ENCODE assay signal across 23 cellular contexts in the genomic region with DNA sequence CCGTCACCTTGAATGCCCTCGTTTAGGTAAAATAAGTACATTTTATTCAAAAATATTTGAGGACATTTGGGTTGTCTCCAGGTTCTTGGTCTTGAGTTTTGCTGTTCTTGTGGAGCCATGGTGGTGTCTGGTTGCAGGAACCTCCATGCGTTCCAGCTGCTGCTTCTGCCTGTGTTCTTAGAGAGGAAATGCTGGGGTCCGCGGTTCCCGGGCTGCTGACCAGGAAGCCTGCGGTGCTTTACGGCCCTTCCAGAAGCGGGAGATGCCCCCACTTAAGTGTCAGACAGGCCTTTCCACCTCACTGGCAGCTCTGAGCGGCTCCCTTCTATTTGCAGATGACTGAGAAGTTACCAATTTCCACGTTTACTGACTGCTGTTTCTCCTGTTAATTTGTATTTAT.
DNase-seq lines count a peak whose midpoint lies in the region; ATAC-seq and TF ChIP-seq lines count a peak whose summit lies in the region.
"Had no signal": no experiment of that assay in that cellular context is flagged by ENCODE, and none has a peak within 500 bp of the region (broad histone marks: within the 10 kb centered on the region; RNA-seq: fewer than 3 reads in every experiment).

No MANE protein-coding gene starts in this region.

- no peak for TF ChIP-seq POLR2A in upper lobe of left lung (IDR thresholded peaks at IDR 0.05)

- H3K4me3 Mint-ChIP-seq in activated CD4-positive, alpha-beta T cell treated with anti-CD3 and anti-CD28 coated beads, Interleukin-2, amount 10 ng/mL, durations not matched to agents 7 days and 5 days, result no peak overlapping the region
- H3K4me3 Mint-ChIP-seq: CD4-positive, CD25-positive, alpha-beta regulatory T cell had no signal

- POLR2A ChIA-PET in activated CD4-positive, alpha-beta T cell treated with anti-CD3 and anti-CD28 coated beads, Interleukin-2, amount 10 ng/mL, durations not matched to agents 7 days and 5 days (lab: Charles Lee), result no interaction called here

- H3K9me3 Mint-ChIP-seq in activated CD4-positive, alpha-beta T cell treated with anti-CD3 and anti-CD28 coated beads, Interleukin-2, amount 10 ng/mL, durations not matched to agents 7 days and 5 days, result no peaks in the 10 kb centered on the region
- H3K9me3 Mint-ChIP-seq: activated T-helper 2 cell treated with anti-CD3 and anti-CD28 coated beads, Interferon-gamma antibody, Interleukin-2, Interleukin-4, amounts not matched to agents 10 μg/mL and 5 μg/mL and 100 μg/mL, durations not matched to agents 14 hours and 24 hours and 36 hours; CD4-positive, CD25-positive, alpha-beta regulatory T cell had no signal

- H2AFZ ChIP-seq in mesenchymal stem cell (ENCODE audit: low read depth, low read length) (no peak overlapping the region), neuronal stem cell (ENCODE audit: low read length) (no peak overlapping the region)

- no peak overlapping the region for H2BK15ac ChIP-seq in mesenchymal stem cell (ENCODE audit: low read depth, poor library complexity, severe bottlenecking)
- H2BK15ac ChIP-seq in neuronal stem cell (ENCODE audit: low read length), result no peak overlapping the region

- no peak overlapping the region for H3K23ac ChIP-seq in mesenchymal stem cell (ENCODE audit: low read length in 2 of 2)
- H3K23ac ChIP-seq in neuronal stem cell (ENCODE audit: low read depth, low read length, poor library complexity), result no peak overlapping the region

- H3K9ac ChIP-seq in mesenchymal stem cell (ENCODE audit: low read length) (no peak overlapping the region), neuronal stem cell (ENCODE audit: low read depth, low read length, poor library complexity) (no peak overlapping the region)

- H2BK120ac ChIP-seq in mesenchymal stem cell (ENCODE audit: low read depth, low read length) (peak overlapping the region; percentile 64), neuronal stem cell (ENCODE audit: low read depth, low read length) (no peak overlapping the region)

- TF ChIP-seq CTCF in astrocyte of the spinal cord (IDR thresholded peaks at IDR 0.05; ENCODE audit: low read depth, low read length), result no peak
- TF ChIP-seq CTCF in upper lobe of left lung (IDR thresholded peaks at IDR 0.05), result no peak

- CTCF ChIA-PET in activated CD4-positive, alpha-beta T cell treated with anti-CD3 and anti-CD28 coated beads, Interleukin-2, amount 10 ng/mL, durations not matched to agents 7 days and 5 days (lab: Charles Lee), result no interaction called here

- H3K4me3 ChIP-seq in astrocyte of the spinal cord (ENCODE audit: low read depth, low read length), result no peak overlapping the region
- H3K4me3 ChIP-seq in mesenchymal stem cell (ENCODE audit: insufficient read depth in 1 of 2, low read depth in 1 of 2, low read length in 2 of 2), result no peak overlapping the region
- no peak overlapping the region for H3K4me3 ChIP-seq in upper lobe of left lung
- no peak overlapping the region for H3K4me3 ChIP-seq in neuronal stem cell (ENCODE audit: low read length in 2 of 2)
- H3K4me3 ChIP-seq: heart right ventricle, Peyer's patch, testis had no signal

- peak overlapping the region; percentile 87 for H3K27ac Mint-ChIP-seq in activated CD4-positive, alpha-beta T cell treated with anti-CD3 and anti-CD28 coated beads, Interleukin-2, amount 10 ng/mL, durations not matched to agents 7 days and 5 days

- H4K8ac ChIP-seq in mesenchymal stem cell (ENCODE audit: low read length) (peak overlapping the region; percentile 8), neuronal stem cell (ENCODE audit: low read depth, low read length) (no peak overlapping the region)

- H3K36me3 ChIP-seq in mesenchymal stem cell (ENCODE audit: control insufficient read depth in 1 of 2, insufficient read depth in 2 of 2, low read depth in 1 of 2, low read length in 2 of 2) (peaks cover 0 to 24% of the 10 kb centered on the region in 2 experiments), upper lobe of left lung (peaks cover 0 to 3% (median 0%) of the 10 kb centered on the region in 4 donors), neuronal stem cell (replicated peaks in 1 of 2; ENCODE audit: control insufficient read depth in 2 of 2, insufficient read depth in 2 of 2, low read length in 2 of 2) (peaks cover 8% of the 10 kb centered on the region in 2 donors)
- H3K36me3 ChIP-seq: heart right ventricle, WERI-Rb-1 had no signal

- H2BK5ac ChIP-seq in mesenchymal stem cell (ENCODE audit: low read depth, low read length, poor library complexity, severe bottlenecking) (no peak overlapping the region), neuronal stem cell (ENCODE audit: low read length) (no peak overlapping the region)

- H3K27me3 ChIP-seq in mesenchymal stem cell (ENCODE audit: control insufficient read depth in 1 of 2, insufficient read depth in 1 of 2, low read length in 2 of 2), result no peaks in the 10 kb centered on the region
- H3K27me3 ChIP-seq in upper lobe of left lung, result no peaks in the 10 kb centered on the region
- no peaks in the 10 kb centered on the region for H3K27me3 ChIP-seq in neuronal stem cell (ENCODE audit: control insufficient read depth in 3 of 3, insufficient read depth in 3 of 3, low read depth in 1 of 3, low read length in 3 of 3)
- H3K27me3 ChIP-seq: heart right ventricle, Peyer's patch, testis had no signal

- WGBS in mesenchymal stem cell, result 25% methylated on average over 9 of the region's 11 CpGs
- WGBS in upper lobe of left lung, 2 donors, result 47 to 54% methylated on average over 11 of the region's 11 CpGs
- no CpG with 5 or more reads among the region's 11 CpGs for WGBS in neuronal stem cell (ENCODE audit: extremely low coverage in 2 of 2, insufficient read length in 2 of 2, insufficient replicate concordance in 1 of 2), 2 donors

- no peaks in the 10 kb centered on the region for H3K27me3 Mint-ChIP-seq in activated CD4-positive, alpha-beta T cell treated with anti-CD3 and anti-CD28 coated beads, Interleukin-2, amount 10 ng/mL, durations not matched to agents 7 days and 5 days

- peaks cover 51% of the 10 kb centered on the region for H3K4me1 Mint-ChIP-seq in activated CD4-positive, alpha-beta T cell treated with anti-CD3 and anti-CD28 coated beads, Interleukin-2, amount 10 ng/mL, durations not matched to agents 7 days and 5 days

- H3K4me2 ChIP-seq in mesenchymal stem cell (ENCODE audit: low read length, poor library complexity, severe bottlenecking) (no peak overlapping the region), neuronal stem cell (ENCODE audit: insufficient read depth, low read length, poor library complexity, severe bottlenecking) (no peak overlapping the region)

- H3K79me1 ChIP-seq in mesenchymal stem cell (replicated peaks; ENCODE audit: low read length, poor library complexity, severe bottlenecking), result peaks cover 16% of the 10 kb centered on the region
- no peaks in the 10 kb centered on the region for H3K79me1 ChIP-seq in neuronal stem cell (ENCODE audit: low read depth, low read length)

- no peaks in the 10 kb centered on the region for H3K9me3 ChIP-seq in mesenchymal stem cell (ENCODE audit: control insufficient read depth, low read length)
- no peaks in the 10 kb centered on the region for H3K9me3 ChIP-seq in upper lobe of left lung
- H3K9me3 ChIP-seq in neuronal stem cell (replicated peaks in 1 of 2; ENCODE audit: control insufficient read depth in 2 of 2, insufficient read depth in 1 of 2, low read depth in 1 of 2, low read length in 2 of 2), result no peaks in the 10 kb centered on the region
- H3K9me3 ChIP-seq: heart right ventricle, Peyer's patch, testis had no signal

- H3K14ac ChIP-seq in mesenchymal stem cell (ENCODE audit: low read length in 2 of 2) (no peak overlapping the region), neuronal stem cell (ENCODE audit: low read length) (no peak overlapping the region)

- in situ Hi-C loops in astrocyte of the spinal cord (cut with HindIII; ENCODE audit: low sequenced_read_pairs), result no loop called here

- H3K18ac ChIP-seq in mesenchymal stem cell (ENCODE audit: low read depth in 1 of 2, low read length in 2 of 2) (no peak overlapping the region), neuronal stem cell (ENCODE audit: low read length) (no peak overlapping the region)

- H3K4ac ChIP-seq in mesenchymal stem cell (ENCODE audit: low read depth in 1 of 2, low read length in 2 of 2) (no peak overlapping the region), neuronal stem cell (ENCODE audit: low read length) (no peak overlapping the region)

- H2AK5ac ChIP-seq in mesenchymal stem cell (ENCODE audit: low read length, severe bottlenecking) (no peak overlapping the region), neuronal stem cell (ENCODE audit: low read depth, low read length) (no peak overlapping the region)

- no peak for TF ChIP-seq EP300 in upper lobe of left lung (IDR thresholded peaks at IDR 0.05)

- H4K91ac ChIP-seq in mesenchymal stem cell (ENCODE audit: low read length) (peak overlapping the region; percentile 25), neuronal stem cell (ENCODE audit: low read depth, low read length, poor library complexity) (no peak overlapping the region)

- H2BK12ac ChIP-seq in mesenchymal stem cell (ENCODE audit: low read length in 2 of 2), result peak overlapping the region in 1 of 2 experiments; percentile 8
- no peak overlapping the region for H2BK12ac ChIP-seq in neuronal stem cell (ENCODE audit: low read length)

- no peak for ATAC-seq in upper lobe of left lung (ENCODE audit: low FRiP score in 2 of 2)
- ATAC-seq in GM19395 (IDR thresholded peaks at IDR 0.05; ENCODE audit: unreplicated experiment), result no peak
- ATAC-seq: heart right ventricle had no signal

- H3K27ac ChIP-seq in mesenchymal stem cell (ENCODE audit: low read length, poor library complexity, severe bottlenecking), result no peak overlapping the region
- H3K27ac ChIP-seq in upper lobe of left lung, result peak overlapping the region; percentile 54 to 84 (median 78)
- H3K27ac ChIP-seq in neuronal stem cell (replicated peaks; ENCODE audit: low read length), result no peak overlapping the region
- H3K27ac ChIP-seq: 22Rv1, testis, WERI-Rb-1 had no signal

- DNase-seq in activated CD4-positive, alpha-beta T cell treated with anti-CD3 and anti-CD28 coated beads, Interleukin-2, amount 10 ng/mL, durations not matched to agents 7 days and 5 days, result no peak
- no peak for DNase-seq in activated CD4-positive, alpha-beta T cell treated with anti-CD3 and anti-CD28 coated beads for 48 hours
- DNase-seq in astrocyte of the spinal cord (ENCODE audit: low read depth, low spot score), result peak; percentile 18
- peak; percentile 40 for DNase-seq in mesenchymal stem cell
- no peak for DNase-seq in upper lobe of left lung
- no peak for DNase-seq in neuronal stem cell (ENCODE audit: low spot score)
- no peak for DNase-seq in LoVo (ENCODE audit: low spot score)
- DNase-seq: activated CD8-positive, alpha-beta memory T cell treated with anti-CD3 and anti-CD28 coated beads for 24 hours; CD4-positive, CD25-positive, alpha-beta regulatory T cell; cortex of kidney; EL; erythroblast; H7; heart right ventricle; MV-4-11; NCI-H2081; NCI-H774; Peyer's patch; testis; WERI-Rb-1 had no signal

- peaks cover 5% of the 10 kb centered on the region for H3K36me3 Mint-ChIP-seq in activated CD4-positive, alpha-beta T cell treated with anti-CD3 and anti-CD28 coated beads, Interleukin-2, amount 10 ng/mL, durations not matched to agents 7 days and 5 days (ENCODE audit: low read depth)
- H3K36me3 Mint-ChIP-seq: CD4-positive, CD25-positive, alpha-beta regulatory T cell had no signal

- H3K4me1 ChIP-seq in mesenchymal stem cell (ENCODE audit: control insufficient read depth, insufficient read depth, low read depth, low read length) (peaks cover 38% of the 10 kb centered on the region), upper lobe of left lung (peaks cover 60 to 91% (median 74%) of the 10 kb centered on the region in 4 donors), neuronal stem cell (ENCODE audit: control insufficient read depth in 2 of 2, insufficient read depth in 1 of 2, low read depth in 1 of 2, low read length in 2 of 2) (peaks cover 6 to 23% of the 10 kb centered on the region in 2 donors)

Comparison
In these comparisons a context has a peak if more than half of its experiments do, and no peak if none do; other contexts are left out.
1. DNase-seq: peak in astrocyte of the spinal cord (single experiment) and mesenchymal stem cell (single experiment); none in activated CD4-positive, alpha-beta T cell treated with anti-CD3 and anti-CD28 coated beads, Interleukin-2, amount 10 ng/mL, durations not matched to agents 7 days and 5 days (single experiment), activated CD4-positive, alpha-beta T cell treated with anti-CD3 and anti-CD28 coated beads for 48 hours (single experiment), upper lobe of left lung (0 of 2), neuronal stem cell (single experiment) and LoVo (single experiment).
2. H3K27ac ChIP-seq: peak in upper lobe of left lung (4 of 4); none in mesenchymal stem cell (single experiment) and neuronal stem cell (single experiment).